In genomic region chr19:16380943-16381755, GRCh38 we compare ENCODE assay signal across 10 cellular contexts. TPM values are rescaled to one million over a fixed set of nuclear protein-coding genes. Genes with fewer than 3 reads are reported as not detected.
DNase-seq lines count a peak whose midpoint lies in the region; ATAC-seq and TF ChIP-seq lines count a peak whose summit lies in the region.
"Had no signal": no experiment of that assay in that cellular context is flagged by ENCODE, and none has a peak within 500 bp of the region (broad histone marks: within the 10 kb centered on the region; RNA-seq: fewer than 3 reads in every experiment).

No MANE protein-coding gene starts in this region.

- peaks cover 23% of the 10 kb centered on the region for H3K36me3 ChIP-seq in effector memory CD4-positive, alpha-beta T cell (ENCODE audit: control insufficient read depth, insufficient read depth, low read length)
- H3K36me3 ChIP-seq in thoracic aorta (peaks cover 13% of the 10 kb centered on the region), trophoblast cell (ENCODE audit: control insufficient read depth in 1 of 2, insufficient read depth in 2 of 2, low read length in 2 of 2) (peaks cover 58 to 59% of the 10 kb centered on the region in 2 experiments)

- ATAC-seq in naive B cell (ENCODE audit: low read depth in 2 of 2), result no peak
- ATAC-seq in thoracic aorta (ENCODE audit: insufficient number of reproducible peaks, low FRiP score, low read depth), result no peak
- no peak for ATAC-seq in HG03196 (IDR thresholded peaks at IDR 0.05; ENCODE audit: unreplicated experiment)

- no peaks in the 10 kb centered on the region for H3K79me1 ChIP-seq in trophoblast cell (ENCODE audit: low read length)

- H3K4me3 ChIP-seq in effector memory CD4-positive, alpha-beta T cell (ENCODE audit: insufficient read depth, low read depth, low read length, poor library complexity, severe bottlenecking), result no peak overlapping the region
- H3K4me3 ChIP-seq in thoracic aorta (no peak overlapping the region), trophoblast cell (ENCODE audit: low read depth, low read length) (no peak overlapping the region)

- WGBS in trophoblast cell (ENCODE audit: extremely low coverage, insufficient coverage, insufficient read length), result no CpG with 5 or more reads among the region's 22 CpGs

- H3K4me1 ChIP-seq in effector memory CD4-positive, alpha-beta T cell (ENCODE audit: control insufficient read depth, insufficient read depth, low read length, poor library complexity, severe bottlenecking), result peaks cover 58% of the 10 kb centered on the region
- peaks cover 18 to 29% of the 10 kb centered on the region in 2 donors for H3K4me1 ChIP-seq in thoracic aorta (ENCODE audit: control insufficient read depth in 1 of 2, low read depth in 2 of 2)
- no peaks in the 10 kb centered on the region for H3K4me1 ChIP-seq in trophoblast cell (ENCODE audit: control insufficient read depth in 1 of 2, insufficient read depth in 2 of 2, low read length in 2 of 2)

- peak overlapping the region; percentile 70 for H3K27ac ChIP-seq in effector memory CD4-positive, alpha-beta T cell (ENCODE audit: insufficient read depth, low read length, poor library complexity, severe bottlenecking)
- H3K27ac ChIP-seq in thoracic aorta, result peak overlapping the region; percentile 90 to 97
- no peak overlapping the region for H3K27ac ChIP-seq in trophoblast cell (ENCODE audit: low read depth, low read length)

- H4K91ac ChIP-seq in trophoblast cell (ENCODE audit: low read depth, low read length), result no peak overlapping the region

- peaks cover 29% of the 10 kb centered on the region for H3K4me1 Mint-ChIP-seq in T-helper 2 cell treated with Interferon-gamma antibody and Interleukin-4, amounts not matched to agents 5 μg/mL and 100 μg/mL, for 36 hours (ENCODE audit: low read depth)
- peaks cover 43 to 88% (median 75%) of the 10 kb centered on the region in 3 donors for H3K4me1 Mint-ChIP-seq in naive B cell

- H3K4me2 ChIP-seq in trophoblast cell (ENCODE audit: low read length), result no peak overlapping the region

- H3K27me3 ChIP-seq in effector memory CD4-positive, alpha-beta T cell (replicated peaks; ENCODE audit: control insufficient read depth, insufficient read depth, low read length, poor library complexity, severe bottlenecking), result no peaks in the 10 kb centered on the region
- H3K27me3 ChIP-seq in thoracic aorta (replicated peaks; ENCODE audit: insufficient read depth), result no peaks in the 10 kb centered on the region
- no peaks in the 10 kb centered on the region for H3K27me3 ChIP-seq in trophoblast cell (ENCODE audit: insufficient read depth, low read length)

- H3K23ac ChIP-seq in trophoblast cell (ENCODE audit: low read length), result no peak overlapping the region

- no peak overlapping the region for H3K4me3 Mint-ChIP-seq in T-helper 2 cell treated with Interferon-gamma antibody and Interleukin-4, amounts not matched to agents 5 μg/mL and 100 μg/mL, for 36 hours
- H3K4me3 Mint-ChIP-seq in naive B cell, result peak overlapping the region in 6 of 8 donors; percentile 15 to 69 (median 48)

- DNase-seq in T-helper 2 cell treated with Interferon-gamma antibody and Interleukin-4, amounts not matched to agents 5 μg/mL and 100 μg/mL, for 36 hours (ENCODE audit: low spot score), result no peak
- DNase-seq in T-helper 2 cell (no peak), naive B cell (no peak), thoracic aorta (ENCODE audit: low spot score) (no peak), trophoblast cell (no peak)
- DNase-seq in effector memory CD4-positive, alpha-beta T cell, result no peak
- DNase-seq in activated CD4-positive, CD25-positive, alpha-beta regulatory T cell treated with anti-CD3 and anti-CD28 coated beads, Interleukin-2, amount 50 U/mL, for 72 hours, result no peak
- DNase-seq: NCI-H1048, NCI-H510A treated with DMSO at 0.1 percent for 48 hours had no signal

- no peak overlapping the region for H4K8ac ChIP-seq in trophoblast cell (ENCODE audit: low read depth, low read length)

- no peaks in the 10 kb centered on the region for H3K27me3 Mint-ChIP-seq in T-helper 2 cell treated with Interferon-gamma antibody and Interleukin-4, amounts not matched to agents 5 μg/mL and 100 μg/mL, for 36 hours (ENCODE audit: low read depth)
- no peaks in the 10 kb centered on the region for H3K27me3 Mint-ChIP-seq in naive B cell

- H2BK5ac ChIP-seq in trophoblast cell (ENCODE audit: low read depth, low read length, poor library complexity), result no peak overlapping the region

- no peak overlapping the region for H2AK5ac ChIP-seq in trophoblast cell (ENCODE audit: low read length)

- no peak overlapping the region for H2BK12ac ChIP-seq in trophoblast cell (ENCODE audit: low read length)

- H3K9me3 Mint-ChIP-seq in T-helper 2 cell treated with Interferon-gamma antibody and Interleukin-4, amounts not matched to agents 5 μg/mL and 100 μg/mL, for 36 hours, result no peaks in the 10 kb centered on the region
- peaks cover 2 to 31% (median 13%) of the 10 kb centered on the region in 7 donors for H3K9me3 Mint-ChIP-seq in naive B cell

- no peak overlapping the region for H2AFZ ChIP-seq in trophoblast cell (ENCODE audit: insufficient read depth, low read length, poor library complexity)

- no peak overlapping the region for H2BK120ac ChIP-seq in trophoblast cell (ENCODE audit: insufficient read depth, low read length, poor library complexity)

- H3K4ac ChIP-seq in trophoblast cell (ENCODE audit: low read depth, low read length), result no peak overlapping the region

- H3K18ac ChIP-seq in trophoblast cell (ENCODE audit: low read length), result no peak overlapping the region

- no peak overlapping the region for H4K12ac ChIP-seq in trophoblast cell (ENCODE audit: low read depth, low read length)

- no peak overlapping the region for H3K14ac ChIP-seq in trophoblast cell (ENCODE audit: low read length)

- no peaks in the 10 kb centered on the region for H3K9me3 ChIP-seq in effector memory CD4-positive, alpha-beta T cell (ENCODE audit: control insufficient read depth, low read length)
- no peaks in the 10 kb centered on the region for H3K9me3 ChIP-seq in thoracic aorta
- H3K9me3 ChIP-seq in trophoblast cell (ENCODE audit: insufficient read depth, low read depth, low read length), result no peaks in the 10 kb centered on the region

- peaks cover 34% of the 10 kb centered on the region for H3K36me3 Mint-ChIP-seq in T-helper 2 cell treated with Interferon-gamma antibody and Interleukin-4, amounts not matched to agents 5 μg/mL and 100 μg/mL, for 36 hours (ENCODE audit: low read depth)
- peaks cover 19 to 30% of the 10 kb centered on the region in 2 donors for H3K36me3 Mint-ChIP-seq in naive B cell

- no peak for TF ChIP-seq CTCF in thoracic aorta (IDR thresholded peaks at IDR 0.05)

- peak overlapping the region; percentile 31 for H3K27ac Mint-ChIP-seq in T-helper 2 cell treated with Interferon-gamma antibody and Interleukin-4, amounts not matched to agents 5 μg/mL and 100 μg/mL, for 36 hours
- peak overlapping the region; percentile 65 to 95 (median 89) for H3K27ac Mint-ChIP-seq in naive B cell

- no peaks in the 10 kb centered on the region for H3K79me2 ChIP-seq in trophoblast cell (ENCODE audit: control insufficient read depth, insufficient read depth, low read length, poor library complexity)

- no peak overlapping the region for H3K9ac ChIP-seq in trophoblast cell (ENCODE audit: low read length)

RNA-seq across cellular contexts. Expression of gene KLF2, which starts 56.5 kb away (rescaled TPM):
- polyA plus RNA-seq in naive B cell (ENCODE audit: low read depth in 6 of 6), result 100 to 1,000 TPM; 145 to 413 (median 248) TPM
- 100 to 1,000 TPM in 1 of 2 donors, 10 to 100 TPM in 1; 34.9 to 146 TPM for total RNA-seq in thoracic aorta
- polyA plus RNA-seq in trophoblast cell (2013), result 1.0 and 1.2 TPM in 2 replicates
